Comparison of ENCODE assay signal across 8 cellular contexts in genomic region chr19:29587518-29587986, GRCh38. TPM values are rescaled to one million over a fixed set of nuclear protein-coding genes. Genes with fewer than 3 reads are reported as not detected.
A peak's percentile ranks its signal among the peaks of the same experiment; 100 is the strongest.
DNase-seq lines count a peak whose midpoint lies in the region; ATAC-seq, FAIRE-seq and TF ChIP-seq lines count a peak whose summit lies in the region.

No MANE protein-coding gene starts in this region.

- in situ Hi-C loops in IMR-90 (cut with MboI; ENCODE audit: low sequenced_read_pairs), result no loop called here

- H4K8ac ChIP-seq in IMR-90 (ENCODE audit: low read depth in 2 of 2, low read length in 2 of 2), result no peak overlapping the region

- ATAC-seq in GM21367 (IDR thresholded peaks at IDR 0.05; ENCODE audit: unreplicated experiment) (peak; percentile 87), IMR-90 (ENCODE audit: low read depth) (no peak), pancreas (no peak)

- H4K20me1 ChIP-seq in IMR-90 (ENCODE audit: insufficient read depth, low read length), result no peaks in the 10 kb centered on the region

- POLR2A ChIA-PET in IMR-90 (lab: Charles Lee; ENCODE audit: unreplicated experiment), result no interaction called here

- no peak overlapping the region for H2BK15ac ChIP-seq in IMR-90 (ENCODE audit: low read depth, low read length)

- TF ChIP-seq CTCF in IMR-90 (conservative IDR thresholded peaks at IDR 0.05; ENCODE audit: low read depth, low read length), result no peak
- no peak for TF ChIP-seq CTCF in pancreas (IDR thresholded peaks at IDR 0.05)

- H3K9me3 ChIP-seq in IMR-90 (ENCODE audit: control insufficient read depth, insufficient read depth, low read length), result no peaks in the 10 kb centered on the region
- H3K9me3 ChIP-seq in pancreas, result no peaks in the 10 kb centered on the region

- H3K36me3 ChIP-seq in IMR-90 (ENCODE audit: control insufficient read depth, insufficient read depth, low read length), result no peaks in the 10 kb centered on the region
- no peaks in the 10 kb centered on the region for H3K36me3 ChIP-seq in pancreas

- BruUV-seq in IMR-90 (replicated peaks; lab: Mats Ljungman, UMichigan), result no TSS peak

- H2AK5ac ChIP-seq in IMR-90 (ENCODE audit: low read depth, low read length), result no peak overlapping the region

- WGBS in IMR-90 (ENCODE audit: extremely low coverage in 2 of 2, insufficient read length in 1 of 2), 2 experiments, result no CpG with 5 or more reads among the region's 2 CpGs
- WGBS in pancreas, 2 donors, result 22 to 37% methylated on average over 2 of the region's 2 CpGs

- DNase-seq in IMR-90 (peak; percentile 38), GOT3 (lab: John Stamatoyannopoulos, UW) (no peak), GDM1 (lab: John Stamatoyannopoulos, UW) (no peak), pancreas (no peak), GM19239 (ENCODE audit: insufficient read length, low spot score) (no peak)
- DNase-seq in activated effector memory CD4-positive, alpha-beta T cell treated with Interleukin-2 at 50 U/mL for 16 hours, result peak; percentile 49
- peak; percentile 32 for DNase-seq in stimulated activated CD8-positive, alpha-beta memory T cell treated with anti-CD3 and anti-CD28 coated beads, Interleukin-12 subunit alpha, Interleukin-12 subunit beta, amount 100 ng/mL, for 1 hour (ENCODE audit: low read depth)

- TF ChIP-seq RAD21 in IMR-90 (IDR thresholded peaks at IDR 0.05; ENCODE audit: low read length), result no peak

- H3K9ac ChIP-seq in IMR-90 (ENCODE audit: low read depth, low read length), result no peak overlapping the region

- FAIRE-seq in pancreas (lab: Jason Lieb, UNC) (no peak), GM19239 (lab: Jason Lieb, UNC) (no peak)

- H3K18ac ChIP-seq in IMR-90 (ENCODE audit: low read depth, low read length), result no peak overlapping the region

- no peak overlapping the region for H3K23ac ChIP-seq in IMR-90 (ENCODE audit: low read depth, low read length)

- no peaks in the 10 kb centered on the region for H3K9me1 ChIP-seq in IMR-90 (ENCODE audit: insufficient read depth, low read length)

- H3K27ac ChIP-seq in IMR-90 (ENCODE audit: insufficient read depth, low read length), result no peak overlapping the region
- no peak overlapping the region for H3K27ac ChIP-seq in pancreas

- H2BK5ac ChIP-seq in IMR-90 (ENCODE audit: low read depth, low read length, poor library complexity, severe bottlenecking), result no peak overlapping the region

- no peak overlapping the region for H2BK120ac ChIP-seq in IMR-90 (ENCODE audit: low read depth, low read length)

- no peak overlapping the region for H3K4ac ChIP-seq in IMR-90 (ENCODE audit: low read depth, low read length)

- H2AFZ ChIP-seq in IMR-90 (replicated peaks; ENCODE audit: low read length, poor library complexity), result no peak overlapping the region

- H3K27me3 ChIP-seq in IMR-90 (ENCODE audit: control insufficient read depth, insufficient read depth, low read length) (peaks cover 5% of the 10 kb centered on the region), pancreas (peaks cover 0 to 5% (median 0%) of the 10 kb centered on the region in 4 donors)

- CTCF ChIA-PET in IMR-90 (lab: Yijun Ruan, JAX), result no interaction called here

- no peak overlapping the region for H3K4me2 ChIP-seq in IMR-90 (ENCODE audit: low read depth, low read length)

- H3K79me1 ChIP-seq in IMR-90 (ENCODE audit: low read depth in 1 of 2, low read length in 2 of 2), result no peaks in the 10 kb centered on the region

- no peak overlapping the region for H3K56ac ChIP-seq in IMR-90 (ENCODE audit: extremely low read depth, insufficient read depth, low read length)

- H4K5ac ChIP-seq in IMR-90 (ENCODE audit: low read depth, low read length), result no peak overlapping the region

- H3K14ac ChIP-seq in IMR-90 (replicated peaks; ENCODE audit: low read depth, low read length), result no peak overlapping the region

- intact Hi-C loops in IMR-90 (cut with micrococcal nuclease) (no loop called here), pancreas (cut with DNase I) (no loop called here)

- H3K4me3 ChIP-seq in IMR-90 (ENCODE audit: insufficient read depth, low read depth, low read length), result no peak overlapping the region
- no peak overlapping the region for H3K4me3 ChIP-seq in pancreas

- dilution Hi-C loops in IMR-90 (cut with HindIII; ENCODE audit: low sequenced_read_pairs, unreplicated experiment), result no loop called here

- H2BK20ac ChIP-seq in IMR-90 (ENCODE audit: low read depth, low read length), result no peak overlapping the region

- no peaks in the 10 kb centered on the region for H3K4me1 ChIP-seq in IMR-90 (ENCODE audit: control insufficient read depth, insufficient read depth, low read length)
- no peaks in the 10 kb centered on the region for H3K4me1 ChIP-seq in pancreas

- TF ChIP-seq POLR2A in IMR-90 (IDR thresholded peaks at IDR 0.05; ENCODE audit: low read depth, low read length), result no peak

- H4K91ac ChIP-seq in IMR-90 (ENCODE audit: insufficient read depth, low read depth, low read length), result no peak overlapping the region

- no peak overlapping the region for H2AK9ac ChIP-seq in IMR-90 (replicated peaks; ENCODE audit: low read depth, low read length, poor library complexity)

TF ChIP-seq in IMR-90, 13 proteins besides CTCF, POLR2A, EP300 and RAD21:
- TF ChIP-seq NFE2L2 (IDR thresholded peaks at IDR 0.05; ENCODE audit: low read depth, low read length), result no peak
- TF ChIP-seq MAFK (IDR thresholded peaks at IDR 0.05; ENCODE audit: low read depth, low read length), result no peak
- TF ChIP-seq, protein P1, sequence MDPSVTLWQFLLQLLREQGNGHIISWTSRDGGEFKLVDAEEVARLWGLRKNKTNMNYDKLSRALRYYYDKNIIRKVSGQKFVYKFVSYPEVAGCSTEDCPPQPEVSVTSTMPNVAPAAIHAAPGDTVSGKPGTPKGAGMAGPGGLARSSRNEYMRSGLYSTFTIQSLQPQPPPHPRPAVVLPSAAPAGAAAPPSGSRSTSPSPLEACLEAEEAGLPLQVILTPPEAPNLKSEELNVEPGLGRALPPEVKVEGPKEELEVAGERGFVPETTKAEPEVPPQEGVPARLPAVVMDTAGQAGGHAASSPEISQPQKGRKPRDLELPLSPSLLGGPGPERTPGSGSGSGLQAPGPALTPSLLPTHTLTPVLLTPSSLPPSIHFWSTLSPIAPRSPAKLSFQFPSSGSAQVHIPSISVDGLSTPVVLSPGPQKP (IDR thresholded peaks at IDR 0.05; ENCODE audit: borderline replicate concordance, low read depth, low read length), result no peak
- no peak for TF ChIP-seq MAZ (IDR thresholded peaks at IDR 0.05; ENCODE audit: borderline replicate concordance, low read depth, low read length)
- no peak for TF ChIP-seq RFX5 (IDR thresholded peaks at IDR 0.05; ENCODE audit: low read depth, low read length)
- TF ChIP-seq MXI1 (IDR thresholded peaks at IDR 0.05; ENCODE audit: borderline replicate concordance, low read depth, low read length), result no peak
- no peak for TF ChIP-seq BHLHE40 (IDR thresholded peaks at IDR 0.05; ENCODE audit: low read depth, low read length)
- TF ChIP-seq SMC3 (IDR thresholded peaks at IDR 0.05; ENCODE audit: low read depth, low read length), result no peak
- TF ChIP-seq RCOR1 (IDR thresholded peaks at IDR 0.05; ENCODE audit: insufficient replicate concordance, low read length), result no peak
- no peak for TF ChIP-seq CEBPB (IDR thresholded peaks at IDR 0.05; ENCODE audit: low read depth, low read length)
- no peak for TF ChIP-seq FOS (IDR thresholded peaks at IDR 0.05; ENCODE audit: low read depth, low read length)
- no peak for TF ChIP-seq CHD1 (IDR thresholded peaks at IDR 0.05; ENCODE audit: low read depth, low read length)
- TF ChIP-seq, protein P2, sequence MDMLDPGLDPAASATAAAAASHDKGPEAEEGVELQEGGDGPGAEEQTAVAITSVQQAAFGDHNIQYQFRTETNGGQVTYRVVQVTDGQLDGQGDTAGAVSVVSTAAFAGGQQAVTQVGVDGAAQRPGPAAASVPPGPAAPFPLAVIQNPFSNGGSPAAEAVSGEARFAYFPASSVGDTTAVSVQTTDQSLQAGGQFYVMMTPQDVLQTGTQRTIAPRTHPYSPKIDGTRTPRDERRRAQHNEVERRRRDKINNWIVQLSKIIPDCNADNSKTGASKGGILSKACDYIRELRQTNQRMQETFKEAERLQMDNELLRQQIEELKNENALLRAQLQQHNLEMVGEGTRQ (IDR thresholded peaks at IDR 0.05; ENCODE audit: low read depth, low read length), result no peak

RNA-seq across cellular contexts. Expression of gene POP4, which starts 18.5 kb away (rescaled TPM):
- total RNA-seq in IMR-90 (2012; rRNA removed), result 65.1 and 85.5 TPM in 2 replicates
- polyA plus RNA-seq in IMR-90 (2012; rRNA removed), result 81.2 and 87.2 TPM in 2 replicates
- polyA plus RNA-seq in IMR-90 (2012; cell fraction: cytosol; rRNA removed), result 17.6 and 33.7 TPM in 2 replicates
- 20.6 and 93.1 TPM in 2 replicates for polyA plus RNA-seq in IMR-90 (2012; cell fraction: nucleus; rRNA removed; ENCODE audit: low replicate concordance)
- total RNA-seq in pancreas, result 10 to 100 TPM; 14.3 to 32.3 (median 23.1) TPM
- 10 to 100 TPM; 26.3 to 50.3 TPM for polyA plus RNA-seq in pancreas

Comparison
In these comparisons a context has a peak if more than half of its experiments do, and no peak if none do; other contexts are left out.
1. DNase-seq: peak in IMR-90 (single experiment), activated effector memory CD4-positive, alpha-beta T cell treated with Interleukin-2 at 50 U/mL for 16 hours (single experiment) and stimulated activated CD8-positive, alpha-beta memory T cell treated with anti-CD3 and anti-CD28 coated beads, Interleukin-12 subunit alpha, Interleukin-12 subunit beta, amount 100 ng/mL, for 1 hour (single experiment); none in GOT3 (single experiment), GDM1 (single experiment), pancreas (0 of 6) and GM19239 (single experiment).